8 cellular contexts compared by ENCODE assay signal in the genomic region with DNA sequence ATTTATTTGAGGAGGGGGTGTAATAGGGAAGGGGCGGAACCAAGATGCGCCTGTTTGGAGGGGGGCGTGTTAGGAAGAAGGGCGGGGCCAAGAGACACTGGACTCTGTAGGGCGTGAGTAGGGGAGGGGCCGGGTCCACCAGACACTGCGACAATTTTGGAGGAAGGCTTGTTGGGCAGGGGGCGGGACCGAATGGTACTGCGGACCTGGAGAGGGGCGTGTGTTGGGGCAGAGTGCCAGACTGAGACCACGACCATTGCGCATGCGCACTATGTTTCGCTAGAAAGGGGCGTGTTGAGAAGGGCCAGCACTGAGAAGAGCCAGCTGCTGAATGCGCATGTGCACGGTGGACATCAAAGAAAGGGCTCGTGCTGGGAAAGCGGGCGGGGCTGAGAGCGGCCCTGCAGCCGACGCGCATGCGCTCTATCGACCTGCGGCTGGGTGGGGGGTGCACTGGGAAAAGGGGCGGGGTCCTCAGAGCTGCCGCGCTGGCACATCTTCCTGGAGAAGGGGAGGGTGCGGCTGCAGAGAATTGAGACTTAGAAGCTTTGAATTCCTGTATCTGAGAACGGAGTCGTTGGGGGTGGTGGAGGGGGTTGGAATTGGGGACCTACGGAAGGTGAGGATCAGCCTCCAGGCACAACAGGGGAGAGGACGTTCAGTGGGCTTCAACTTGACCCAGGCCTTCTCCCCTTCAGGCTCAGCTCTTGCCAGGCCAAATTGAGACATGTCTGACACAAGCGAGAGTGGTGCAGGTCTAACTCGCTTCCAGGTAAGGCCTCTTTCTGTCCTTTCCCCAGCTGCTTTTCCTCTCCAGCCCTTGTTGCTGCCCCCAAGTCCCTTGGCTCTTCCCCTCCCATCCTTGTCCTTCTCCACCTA.
DNase-seq lines count a peak whose midpoint lies in the region; ATAC-seq and FAIRE-seq lines count a peak whose summit lies in the region.

No MANE protein-coding gene starts in this region.

- FAIRE-seq in GM19239 (lab: Jason Lieb, UNC) (peak; percentile 94), colon (lab: Jason Lieb, UNC) (peak; percentile 86)

- ATAC-seq in HG03442 (IDR thresholded peaks at IDR 0.05; ENCODE audit: unreplicated experiment): peak; percentile 90

- DNase-seq in AG20443 (ENCODE audit: low spot score) (peak; percentile 98), GM19239 (ENCODE audit: insufficient read length, low spot score) (peak; percentile 75), NCI-H510A treated with DMSO at 0.1 percent for 48 hours (lab: John Stamatoyannopoulos, UW) (peak; percentile 93), kidney glomerular epithelial cell (lab: John Stamatoyannopoulos, UW) (peak; percentile 82)
- peak; percentile 80 to 87 for DNase-seq in activated CD4-positive, alpha-beta T cell treated with anti-CD3 and anti-CD28 coated beads for 4 hours
- DNase-seq in stimulated activated CD4-positive, alpha-beta T cell treated with anti-CD3 and anti-CD28 coated beads, Interleukin-15, amount 100 ng/mL, for 48 hours (ENCODE audit: low read depth in 2 of 2): peak; percentile 79 to 84

Comparison
In these comparisons a context has a peak if more than half of its experiments do, and no peak if none do; other contexts are left out.
1. Peak in every context shown above with its lines: DNase-seq and ATAC-seq.